9 cellular contexts compared by ENCODE assay signal in genomic region chrX:122910697-122911096, GRCh38.
"Had no signal": no experiment of that assay in that cellular context is flagged by ENCODE, and none has a peak within 500 bp of the region (broad histone marks: within the 10 kb centered on the region; RNA-seq: fewer than 3 reads in every experiment).

No MANE protein-coding gene starts in this region.

- H3K27ac ChIP-seq: HL-60, KMS-11 had no signal

- H3K36me3 Mint-ChIP-seq: IgD-negative memory B cell had no signal

- H3K4me1 Mint-ChIP-seq: IgD-negative memory B cell had no signal

- H3K4me2 ChIP-seq: KMS-11 had no signal

- H3K4me3 Mint-ChIP-seq: IgD-negative memory B cell had no signal

- ATAC-seq: HepG2, K562 had no signal

- DNase-seq: IMR-90, KBM-7, KG1 had no signal

- H3K27ac Mint-ChIP-seq: IgD-negative memory B cell had no signal

- H3K27me3 Mint-ChIP-seq: IgD-negative memory B cell had no signal

- H3K9ac ChIP-seq: KMS-11 had no signal

- FAIRE-seq: HTR-8/SVneo, K562 had no signal

- H3K4me3 ChIP-seq: K562 had no signal
